In the genomic region with DNA sequence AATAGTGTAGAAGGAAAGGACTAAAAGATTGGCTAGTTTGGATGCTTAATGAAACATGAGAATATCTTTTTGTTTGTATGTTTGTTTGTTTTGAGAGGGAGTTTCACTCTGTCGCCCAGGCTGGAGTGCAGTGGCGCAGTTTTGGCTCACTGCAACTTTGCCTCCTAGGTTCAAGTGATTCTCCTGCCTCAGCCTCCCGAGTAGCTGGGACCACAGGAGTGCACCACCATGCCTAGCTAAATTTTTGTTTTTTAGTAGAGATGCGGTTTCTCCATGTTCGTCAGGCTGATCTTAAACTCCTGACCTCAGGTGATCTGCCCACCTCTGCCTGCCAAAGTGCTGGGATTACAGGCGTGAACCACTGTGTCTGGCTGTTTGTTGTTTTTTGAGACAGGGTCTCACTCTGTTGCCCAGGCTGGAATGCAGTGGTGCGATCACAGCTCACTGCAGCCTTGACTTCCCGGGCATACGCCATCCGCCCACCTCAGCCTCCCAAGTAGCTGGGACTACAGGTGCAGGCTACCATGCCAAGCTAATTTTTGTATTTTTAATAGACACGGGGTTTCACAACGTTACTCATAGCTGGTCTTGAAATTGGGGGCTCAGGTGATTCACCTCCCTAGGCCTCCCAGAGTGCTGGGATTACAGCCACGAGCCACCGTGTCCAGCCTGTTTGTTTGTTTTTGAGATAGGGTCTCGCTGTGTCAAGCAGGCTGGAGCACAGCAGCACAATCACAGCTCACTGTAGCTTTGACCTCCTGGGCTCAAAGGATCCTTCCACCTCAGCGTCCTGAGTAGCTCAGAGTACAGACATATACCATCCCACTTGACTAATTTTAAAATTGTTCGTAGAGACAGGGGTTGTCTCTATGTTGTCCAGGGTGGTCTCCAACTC, we compare ENCODE assay signal across 17 cellular contexts.
DNase-seq lines count a peak whose midpoint lies in the region; ATAC-seq, FAIRE-seq and TF ChIP-seq lines count a peak whose summit lies in the region.
"Had no signal": no experiment of that assay in that cellular context is flagged by ENCODE, and none has a peak within 500 bp of the region (broad histone marks: within the 10 kb centered on the region; RNA-seq: fewer than 3 reads in every experiment).

No MANE protein-coding gene starts in this region.

- H3K27me3 Mint-ChIP-seq in activated CD8-positive, alpha-beta T cell treated with anti-CD3 and anti-CD28 coated beads for 36 hours, result peaks cover 1% of the 10 kb centered on the region

- no TSS peak for BruUV-seq in HepG2 (replicated peaks; lab: Mats Ljungman, UMichigan)

- intact Hi-C loops in HepG2 (cut with micrococcal nuclease; ENCODE audit: unreplicated experiment) (no loop called here), right lobe of liver (cut with DNase I) (no loop called here), vagina (cut with DNase I) (no loop called here)
- intact Hi-C loops in activated CD8-positive, alpha-beta T cell treated with anti-CD3 and anti-CD28 coated beads for 36 hours (cut with micrococcal nuclease), result no loop called here

- POLR2A ChIA-PET in HepG2 (lab: Yijun Ruan, JAX), result no interaction called here
- POLR2A ChIA-PET in activated CD8-positive, alpha-beta T cell treated with anti-CD3 and anti-CD28 coated beads for 36 hours (lab: Charles Lee), result interaction anchor here (1.0 kb wide), 1 partner anchor 12 kb away, joined by 3 read pairs; no protein-coding TSS in a partner anchor

- 40% methylated on average over 17 of the region's 17 CpGs for WGBS in HepG2 (ENCODE audit: low lambda C conversion rate)
- 77% methylated on average over 7 of the region's 17 CpGs for WGBS in right lobe of liver (ENCODE audit: insufficient coverage, low coverage, low lambda C conversion rate, missing lambda C conversion rate)

- H3K27ac ChIP-seq in HepG2 (ENCODE audit: extremely low read length, insufficient read depth, low read length) (no peak overlapping the region), right lobe of liver (no peak overlapping the region), vagina (no peak overlapping the region)
- H3K27ac ChIP-seq: BLaER1, Peyer's patch had no signal

- no peaks in the 10 kb centered on the region for H3K4me1 Mint-ChIP-seq in activated CD8-positive, alpha-beta T cell treated with anti-CD3 and anti-CD28 coated beads for 36 hours (ENCODE audit: low read depth)

- H3K27me3 ChIP-seq in HepG2 (ENCODE audit: control insufficient read depth in 1 of 2, insufficient read depth in 2 of 2, low read length in 2 of 2), result no peaks in the 10 kb centered on the region
- H3K27me3 ChIP-seq in right lobe of liver, result no peaks in the 10 kb centered on the region
- no peaks in the 10 kb centered on the region for H3K27me3 ChIP-seq in vagina
- H3K27me3 ChIP-seq: BLaER1, Peyer's patch had no signal

- TF ChIP-seq POLR2A in HepG2 (IDR thresholded peaks at IDR 0.05; ENCODE audit: insufficient read depth in 1 of 2, low read depth in 2 of 2, low read length in 2 of 2), result no peak
- no peak for TF ChIP-seq POLR2A in right lobe of liver (IDR thresholded peaks at IDR 0.05)
- no peak for TF ChIP-seq POLR2A in vagina (IDR thresholded peaks at IDR 0.05)

- no peaks in the 10 kb centered on the region for H3K79me2 ChIP-seq in HepG2 (ENCODE audit: insufficient read depth, low read length)

- no peak overlapping the region for H3K27ac Mint-ChIP-seq in activated CD8-positive, alpha-beta T cell treated with anti-CD3 and anti-CD28 coated beads for 36 hours
- H3K27ac Mint-ChIP-seq: HFFc6 had no signal

- H3K4me3 ChIP-seq in HepG2 (replicated peaks in 1 of 3; ENCODE audit: insufficient read depth in 1 of 3, low read depth in 2 of 3, low read length in 3 of 3), result no peak overlapping the region
- H3K4me3 ChIP-seq in right lobe of liver, result no peak overlapping the region
- no peak overlapping the region for H3K4me3 ChIP-seq in vagina
- H3K4me3 ChIP-seq: BLaER1, Peyer's patch had no signal

- no peak for TF ChIP-seq RAD21 in HepG2 (CRISPR knock-in tag; IDR thresholded peaks at IDR 0.05)

- no peak for TF ChIP-seq EP300 in HepG2 (IDR thresholded peaks at IDR 0.05; ENCODE audit: low read depth in 2 of 2, low read length in 2 of 2)
- no peak for TF ChIP-seq EP300 in HepG2 (CRISPR knock-in tag; IDR thresholded peaks at IDR 0.05; ENCODE audit: borderline replicate concordance)

- H3K9me3 Mint-ChIP-seq in activated CD8-positive, alpha-beta T cell treated with anti-CD3 and anti-CD28 coated beads for 36 hours, result no peaks in the 10 kb centered on the region

- no peak overlapping the region for H3K9ac ChIP-seq in HepG2 (ENCODE audit: insufficient read depth, low read depth, low read length)
- H3K9ac ChIP-seq: BLaER1 had no signal

- H3K36me3 ChIP-seq in HepG2 (replicated peaks in 1 of 2; ENCODE audit: control insufficient read depth in 1 of 2, insufficient read depth in 2 of 2, low read length in 2 of 2) (no peaks in the 10 kb centered on the region), right lobe of liver (no peaks in the 10 kb centered on the region), vagina (no peaks in the 10 kb centered on the region)
- H3K36me3 ChIP-seq: BLaER1, Peyer's patch had no signal

- no peak overlapping the region for H3K4me2 ChIP-seq in HepG2 (ENCODE audit: low read depth, low read length)
- H3K4me2 ChIP-seq: BLaER1 had no signal

- no peaks in the 10 kb centered on the region for H4K20me1 ChIP-seq in HepG2 (ENCODE audit: insufficient read depth, low read length)
- H4K20me1 ChIP-seq: BLaER1 had no signal

- no peaks in the 10 kb centered on the region for H3K9me3 ChIP-seq in HepG2 (ENCODE audit: low read length)
- H3K9me3 ChIP-seq in right lobe of liver, result no peaks in the 10 kb centered on the region
- no peaks in the 10 kb centered on the region for H3K9me3 ChIP-seq in vagina
- H3K9me3 ChIP-seq: BLaER1, Peyer's patch had no signal

- in situ Hi-C loops in HepG2 (cut with HindIII; ENCODE audit: extremely low pct_ligation_motif_present, low pct_unique_long_range_greater_than_20kb), result no loop called here
- in situ Hi-C loops in G401 (cut with HindIII; ENCODE audit: low sequenced_read_pairs), result no loop called here

- TF ChIP-seq CTCF in HepG2 (CRISPR knock-in tag; IDR thresholded peaks at IDR 0.05) (no peak), right lobe of liver (IDR thresholded peaks at IDR 0.05) (no peak), vagina (IDR thresholded peaks at IDR 0.05) (no peak)
- TF ChIP-seq CTCF in activated CD8-positive, alpha-beta T cell treated with anti-CD3 and anti-CD28 coated beads for 36 hours (IDR thresholded peaks at IDR 0.05), result no peak

- no peak overlapping the region for H2AFZ ChIP-seq in HepG2 (ENCODE audit: low read length)

- DNase-seq in HepG2 (ENCODE audit: low spot score) (no peak), right lobe of liver (no peak), mucosa of gallbladder (ENCODE audit: low spot score) (peak; percentile 5), vagina (ENCODE audit: extremely low spot score in 2 of 2) (peak; percentile 14 to 64), G401 (ENCODE audit: low spot score) (no peak)
- DNase-seq in activated CD8-positive, alpha-beta T cell treated with anti-CD3 and anti-CD28 coated beads for 36 hours, result no peak
- DNase-seq: HFFc6, Karpas-422, MM.1S, NCI-H1105, NCI-H187, NCI-H2171, NCI-H510A, Peyer's patch, SHP77 had no signal

- no peaks in the 10 kb centered on the region for H3K36me3 Mint-ChIP-seq in activated CD8-positive, alpha-beta T cell treated with anti-CD3 and anti-CD28 coated beads for 36 hours (ENCODE audit: low read depth)

- peak; percentile 46 for ATAC-seq in HepG2
- no peak for ATAC-seq in right lobe of liver
- ATAC-seq in activated CD8-positive, alpha-beta T cell treated with anti-CD3 and anti-CD28 coated beads for 36 hours, result peak; percentile 27
- no peak for ATAC-seq in HG02610 (IDR thresholded peaks at IDR 0.05; ENCODE audit: unreplicated experiment)

- CTCF ChIA-PET in HepG2 (lab: Yijun Ruan, JAX; ENCODE audit: low intra/inter-chr PET ratio, low total read pairs), result no interaction called here
- CTCF ChIA-PET in activated CD8-positive, alpha-beta T cell treated with anti-CD3 and anti-CD28 coated beads for 36 hours (lab: Charles Lee), result no interaction called here

- H3K4me1 ChIP-seq in HepG2 (ENCODE audit: insufficient read depth, low read length) (no peaks in the 10 kb centered on the region), right lobe of liver (no peaks in the 10 kb centered on the region), vagina (no peaks in the 10 kb centered on the region)
- H3K4me1 ChIP-seq: BLaER1, Peyer's patch had no signal

- H3K4me3 Mint-ChIP-seq in activated CD8-positive, alpha-beta T cell treated with anti-CD3 and anti-CD28 coated beads for 36 hours, result no peak overlapping the region
- H3K4me3 Mint-ChIP-seq: HFFc6 had no signal

- FAIRE-seq in HepG2 (lab: Jason Lieb, UNC), result no peak

TF ChIP-seq in HepG2, 621 proteins besides CTCF, POLR2A, EP300 and RAD21 (continues in another document):
- TF ChIP-seq ZNF720 (CRISPR knock-in tag; IDR thresholded peaks at IDR 0.05) (no peak), ZBTB21 (CRISPR knock-in tag; IDR thresholded peaks at IDR 0.05) (no peak), ZNF337 (CRISPR knock-in tag; IDR thresholded peaks at IDR 0.05; ENCODE audit: borderline replicate concordance, low read depth) (no peak), RFXANK (CRISPR knock-in tag; IDR thresholded peaks at IDR 0.05) (no peak), ZNF550 (CRISPR knock-in tag; IDR thresholded peaks at IDR 0.05; ENCODE audit: borderline replicate concordance) (no peak)
- TF ChIP-seq, protein P1, sequence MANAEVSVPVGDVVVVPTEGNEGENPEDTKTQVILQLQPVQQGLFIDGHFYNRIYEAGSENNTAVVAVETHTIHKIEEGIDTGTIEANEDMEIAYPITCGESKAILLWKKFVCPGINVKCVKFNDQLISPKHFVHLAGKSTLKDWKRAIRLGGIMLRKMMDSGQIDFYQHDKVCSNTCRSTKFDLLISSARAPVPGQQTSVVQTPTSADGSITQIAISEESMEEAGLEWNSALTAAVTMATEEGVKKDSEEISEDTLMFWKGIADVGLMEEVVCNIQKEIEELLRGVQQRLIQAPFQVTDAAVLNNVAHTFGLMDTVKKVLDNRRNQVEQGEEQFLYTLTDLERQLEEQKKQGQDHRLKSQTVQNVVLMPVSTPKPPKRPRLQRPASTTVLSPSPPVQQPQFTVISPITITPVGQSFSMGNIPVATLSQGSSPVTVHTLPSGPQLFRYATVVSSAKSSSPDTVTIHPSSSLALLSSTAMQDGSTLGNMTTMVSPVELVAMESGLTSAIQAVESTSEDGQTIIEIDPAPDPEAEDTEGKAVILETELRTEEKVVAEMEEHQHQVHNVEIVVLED (CRISPR knock-in tag; IDR thresholded peaks at IDR 0.05; ENCODE audit: borderline replicate concordance), result no peak

Comparison
In these comparisons a context has a peak if more than half of its experiments do, and no peak if none do; other contexts are left out.
1. ATAC-seq: peak in HepG2 (single experiment) and activated CD8-positive, alpha-beta T cell treated with anti-CD3 and anti-CD28 coated beads for 36 hours (single experiment); none in right lobe of liver (0 of 4) and HG02610 (single experiment).
2. DNase-seq: peak in mucosa of gallbladder (single experiment) and vagina (2 of 2); none in HepG2 (single experiment), right lobe of liver (0 of 3), activated CD8-positive, alpha-beta T cell treated with anti-CD3 and anti-CD28 coated beads for 36 hours (single experiment) and G401 (single experiment).